In genomic region chr12:48004941-48005749, GRCh38 we compare ENCODE assay signal across 14 cellular contexts. TPM values are rescaled to one million over a fixed set of nuclear protein-coding genes. Genes with fewer than 3 reads are reported as not detected.
DNase-seq lines count a peak whose midpoint lies in the region; ATAC-seq, FAIRE-seq and TF ChIP-seq lines count a peak whose summit lies in the region.
"Had no signal": no experiment of that assay in that cellular context is flagged by ENCODE, and none has a peak within 500 bp of the region (broad histone marks: within the 10 kb centered on the region; RNA-seq: fewer than 3 reads in every experiment).

No MANE protein-coding gene starts in this region.

- ATAC-seq in A549 = no peak
- no peak for ATAC-seq in activated naive CD8-positive, alpha-beta T cell treated with anti-CD3 and anti-CD28 coated beads, Interleukin-2, amount 50 U/mL, for 24 hours

- H3K36me3 ChIP-seq in H7 (replicated peaks; ENCODE audit: control insufficient read depth, insufficient read depth, low read length) (no peaks in the 10 kb centered on the region), mesodermal cell (ENCODE audit: control insufficient read depth, insufficient read depth, low read length) (no peaks in the 10 kb centered on the region)
- H3K36me3 ChIP-seq: thyroid gland had no signal

- no peaks in the 10 kb centered on the region for H3K9me3 Mint-ChIP-seq in activated naive CD8-positive, alpha-beta T cell treated with anti-CD3 and anti-CD28 coated beads, Interleukin-2, amount 50 U/mL, for 24 hours
- H3K9me3 Mint-ChIP-seq in MCF 10A (ENCODE audit: unreplicated experiment) = no peaks in the 10 kb centered on the region

- H3K4me3 ChIP-seq in A549 (no peak overlapping the region), H7 (ENCODE audit: insufficient read depth, low read depth, low read length) (peak overlapping the region; percentile 40), mesodermal cell (ENCODE audit: extremely low read depth, insufficient read depth, low read length, poor library complexity, severe bottlenecking) (peak overlapping the region; percentile 46)
- H3K4me3 ChIP-seq: lung had no signal

- H3K27me3 ChIP-seq in H7 (ENCODE audit: control insufficient read depth, insufficient read depth, low read length) = peaks cover 98% of the 10 kb centered on the region

- WGBS in A549 (ENCODE audit: missing lambda C conversion rate) = 66% methylated on average over 31 of the region's 31 CpGs
- 9 to 11% methylated on average over 22 to 30 of the region's 31 CpGs for WGBS in mesodermal cell (ENCODE audit: insufficient coverage in 2 of 2), 2 experiments

- H3K27ac ChIP-seq in A549 (no peak overlapping the region), mesodermal cell (ENCODE audit: low read depth, low read length, severe bottlenecking) (no peak overlapping the region)
- H3K27ac ChIP-seq: KMS-11, thyroid gland had no signal

- no TSS peak for BruUV-seq in MCF 10A (replicated peaks; lab: Mats Ljungman, UMichigan)

- H3K36me3 Mint-ChIP-seq in activated naive CD8-positive, alpha-beta T cell treated with anti-CD3 and anti-CD28 coated beads, Interleukin-2, amount 50 U/mL, for 24 hours (ENCODE audit: low read depth) = no peaks in the 10 kb centered on the region
- H3K36me3 Mint-ChIP-seq in MCF 10A (ENCODE audit: insufficient read depth, unreplicated experiment) = no peaks in the 10 kb centered on the region

- peaks cover 28% of the 10 kb centered on the region for H3K4me1 ChIP-seq in A549
- H3K4me1 ChIP-seq in mesodermal cell (ENCODE audit: control insufficient read depth, insufficient read depth, low read length, poor library complexity, severe bottlenecking) = peaks cover 22% of the 10 kb centered on the region

- no peak for TF ChIP-seq EP300 in A549 (IDR thresholded peaks at IDR 0.05)

- POLR2A ChIA-PET in A549 (lab: Yijun Ruan, JAX) (no interaction called here), MCF 10A (lab: Yijun Ruan, JAX) (no interaction called here)

- H3K27me3 Mint-ChIP-seq in activated naive CD8-positive, alpha-beta T cell treated with anti-CD3 and anti-CD28 coated beads, Interleukin-2, amount 50 U/mL, for 24 hours = peaks cover 93% of the 10 kb centered on the region
- H3K27me3 Mint-ChIP-seq in MCF 10A (ENCODE audit: insufficient read depth, unreplicated experiment) = peaks cover 80% of the 10 kb centered on the region

- peak overlapping the region; percentile 40 for H3K4me3 Mint-ChIP-seq in activated naive CD8-positive, alpha-beta T cell treated with anti-CD3 and anti-CD28 coated beads, Interleukin-2, amount 50 U/mL, for 24 hours
- H3K4me3 Mint-ChIP-seq in MCF 10A (ENCODE audit: unreplicated experiment) = no peak overlapping the region

- CTCF ChIA-PET in A549 (lab: Yijun Ruan, JAX) (interaction anchor here (1.3 to 2.0 kb wide), 2 partner anchors 14 to 56 kb away, joined by 4 to 5 read pairs; no protein-coding TSS in a partner anchor), MCF 10A (lab: Yijun Ruan, JAX) (interaction anchor here (0.5 to 1.1 kb wide), 3 partner anchors 26 to 132 kb away, joined by 3 to 6 read pairs (median 3); no protein-coding TSS in a partner anchor)

- DNase-seq in A549 (ENCODE audit: low read depth in 1 of 2, low spot score in 1 of 2) (no peak), H7 (peak; percentile 80), MCF 10A (ENCODE audit: unreplicated experiment) (no peak), amygdala (lab: John Stamatoyannopoulos, UW) (no peak), NCI-H2107 (lab: John Stamatoyannopoulos, UW) (no peak), CD1c-positive myeloid dendritic cell (ENCODE audit: extremely low spot score) (no peak)
- no peak for DNase-seq in activated naive CD8-positive, alpha-beta T cell treated with anti-CD3 and anti-CD28 coated beads, Interleukin-2, amount 50 U/mL, for 24 hours
- DNase-seq: activated CD4-positive, CD25-positive, alpha-beta regulatory T cell; NCI-H446 treated with DMSO at 0.1 percent for 48 hours; thyroid gland had no signal

- H3K9me3 ChIP-seq in A549 = no peaks in the 10 kb centered on the region
- no peaks in the 10 kb centered on the region for H3K9me3 ChIP-seq in mesodermal cell (ENCODE audit: control insufficient read depth, low read length)
- H3K9me3 ChIP-seq: thyroid gland had no signal

- TF ChIP-seq CTCF in A549 (IDR thresholded peaks at IDR 0.05) (no peak), MCF 10A (IDR thresholded peaks at IDR 0.05; ENCODE audit: unreplicated experiment) (no peak)

- H3K4me2 ChIP-seq in A549 = peak overlapping the region; percentile 94; the same call in 2 of the 3 replicates
- H3K4me2 ChIP-seq: KMS-11 had no signal

- no peak for FAIRE-seq in A549 (lab: Jason Lieb, UNC)

- H3K27ac Mint-ChIP-seq in activated naive CD8-positive, alpha-beta T cell treated with anti-CD3 and anti-CD28 coated beads, Interleukin-2, amount 50 U/mL, for 24 hours = no peak overlapping the region
- H3K27ac Mint-ChIP-seq in MCF 10A (ENCODE audit: low read depth, unreplicated experiment) = no peak overlapping the region

- no peak for TF ChIP-seq POLR2A in A549 (IDR thresholded peaks at IDR 0.05; ENCODE audit: low read length)

- no peak for TF ChIP-seq RAD21 in A549 (conservative IDR thresholded peaks at IDR 0.05 in 1 of 2, IDR thresholded peaks at IDR 0.05 in 1 of 2)

- peaks cover 33% of the 10 kb centered on the region for H3K4me1 Mint-ChIP-seq in activated naive CD8-positive, alpha-beta T cell treated with anti-CD3 and anti-CD28 coated beads, Interleukin-2, amount 50 U/mL, for 24 hours
- peaks cover 5% of the 10 kb centered on the region for H3K4me1 Mint-ChIP-seq in MCF 10A (ENCODE audit: insufficient read depth, unreplicated experiment)

- intact Hi-C loops in MCF 10A (cut with micrococcal nuclease) = loop anchor here (5.0 kb wide), 1 partner anchor 152 kb away; the partner anchor contains the start of gene ASB8

TF ChIP-seq in A549, 52 proteins besides CTCF, POLR2A, EP300 and RAD21:
- TF ChIP-seq KDM5A (IDR thresholded peaks at IDR 0.05) (no peak), ATOH8 (CRISPR knock-in tag; IDR thresholded peaks at IDR 0.05; ENCODE audit: low read depth) (no peak), NFE2L2 (conservative IDR thresholded peaks at IDR 0.05; ENCODE audit: low read length) (no peak), USF2 (IDR thresholded peaks at IDR 0.05) (no peak), CBX2 (IDR thresholded peaks at IDR 0.05; ENCODE audit: borderline replicate concordance, low read depth) (no peak), HMGXB4 (CRISPR knock-in tag; IDR thresholded peaks at IDR 0.05; ENCODE audit: borderline replicate concordance) (no peak), RFX5 (IDR thresholded peaks at IDR 0.05) (no peak), ZSCAN20 (CRISPR knock-in tag; IDR thresholded peaks at IDR 0.05) (no peak)

RNA-seq across cellular contexts. Expression of gene COL2A1, which starts 0.9 kb away (rescaled TPM):
- polyA plus RNA-seq in A549 (2011; rRNA removed) (0.01 TPM in 1 of 2 replicates, not detected in the other), A549 (2017; fragmentation: RNase III; extraction: RNeasy Plus Mini Kit Qiagen cat#74134 plus additional on column Dnase treatment) (not detected in 3 replicates)
- polyA plus RNA-seq in A549 (2012; cell fraction: cytosol; rRNA removed) = not detected in 2 replicates
- polyA plus RNA-seq in A549 (2012; cell fraction: nucleus; rRNA removed) = 0.05 and 0.16 TPM in 2 replicates
- polyA minus RNA-seq in A549 (2011; rRNA and poly(A)+ RNA removed) = not detected in 2 replicates
- total RNA-seq in H7 (2014; rRNA removed; shearing (Covaris generic)) = 2.0 and 4.6 TPM in 2 replicates
- 55.4 TPM for polyA plus RNA-seq in mesodermal cell (2013, experiment 1 of 2)
- 37.9 TPM for polyA plus RNA-seq in mesodermal cell (2013, experiment 2 of 2)
- total RNA-seq in MCF 10A (2022) = 0.12 TPM in 1 of 2 replicates, not detected in the other
- total RNA-seq: thyroid gland had no signal
- polyA plus RNA-seq: BJ had no signal

RNA-seq across cellular contexts. Expression of gene TMEM106C, which starts 41.7 kb away (rescaled TPM):
- 236 and 331 TPM in 2 replicates for polyA plus RNA-seq in A549 (2011; rRNA removed)
- 197 and 216 TPM in 2 replicates for polyA plus RNA-seq in A549 (2012; cell fraction: cytosol; rRNA removed)
- polyA plus RNA-seq in A549 (2012; cell fraction: nucleus; rRNA removed) = 94.1 and 96.0 TPM in 2 replicates
- 166 to 178 TPM (median 178 TPM) in 3 replicates for polyA plus RNA-seq in A549 (2017; fragmentation: RNase III; extraction: RNeasy Plus Mini Kit Qiagen cat#74134 plus additional on column Dnase treatment)
- 197 and 260 TPM in 2 replicates for polyA minus RNA-seq in A549 (2011; rRNA and poly(A)+ RNA removed)
- total RNA-seq in H7 (2014; rRNA removed; shearing (Covaris generic)) = 13.4 and 15.6 TPM in 2 replicates
- 44.9 TPM for polyA plus RNA-seq in mesodermal cell (2013, experiment 1 of 2)
- 46.8 TPM for polyA plus RNA-seq in mesodermal cell (2013, experiment 2 of 2)
- 39.0 and 50.0 TPM in 2 replicates for total RNA-seq in MCF 10A (2022)
